20 cellular contexts compared by ENCODE assay signal in the genomic region with DNA sequence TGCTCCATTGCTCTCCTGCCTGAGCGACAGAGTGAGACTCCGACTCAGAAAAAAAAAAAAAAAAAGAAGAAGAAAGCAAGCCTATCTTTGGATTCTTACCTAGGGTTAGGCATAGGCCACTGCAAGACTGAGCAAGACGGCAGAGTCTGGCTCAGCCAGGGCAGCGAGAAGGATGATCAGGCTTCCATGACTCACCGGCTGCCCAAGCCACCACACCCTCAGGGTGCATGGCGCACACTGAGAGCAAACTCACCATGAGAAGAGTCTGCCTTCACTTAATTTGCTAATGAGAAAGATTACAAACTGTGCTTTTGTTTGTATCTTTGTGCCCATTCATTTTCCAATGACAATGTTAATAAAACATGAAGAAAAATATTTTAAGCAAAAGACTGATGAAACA. TPM values are rescaled to one million over a fixed set of nuclear protein-coding genes. Genes with fewer than 3 reads are reported as not detected.
DNase-seq lines count a peak whose midpoint lies in the region; ATAC-seq and TF ChIP-seq lines count a peak whose summit lies in the region.
"Had no signal": no experiment of that assay in that cellular context is flagged by ENCODE, and none has a peak within 500 bp of the region (broad histone marks: within the 10 kb centered on the region; RNA-seq: fewer than 3 reads in every experiment).

No MANE protein-coding gene starts in this region.

- POLR2A ChIA-PET in RWPE1 (lab: Yijun Ruan, JAX; ENCODE audit: low non-redundant PET): interaction anchor here (0.6 kb wide), 1 partner anchor 31 kb away, joined by 7 read pairs; no protein-coding TSS in a partner anchor

- H3K27ac ChIP-seq in RWPE1: peak overlapping the region; percentile 78
- H3K27ac ChIP-seq: BLaER1, parathyroid adenoma, SJCRH30, thoracic aorta had no signal

- peak; percentile 16 for DNase-seq in HK-2 (ENCODE audit: unreplicated experiment)
- DNase-seq in RWPE1 (ENCODE audit: low spot score): peak; percentile 87
- peak; percentile 24 for DNase-seq in iPS-NIHi7 (ENCODE audit: extremely low spot score)
- DNase-seq in ureter (ENCODE audit: low spot score): peak; percentile 63
- no peak for DNase-seq in left lobe of liver (ENCODE audit: low spot score)
- no peak for DNase-seq in GM20000 (ENCODE audit: low spot score)
- DNase-seq: cerebellar nuclear complex; effector memory CD8-positive, alpha-beta T cell; left ventricle myocardium superior; NCI-H1436 treated with DMSO at 0.1 percent for 48 hours; NCI-H446 treated with DMSO at 0.1 percent for 48 hours; SJCRH30; T-helper 2 cell had no signal

- TF ChIP-seq CTCF in RWPE1 (conservative IDR thresholded peaks at IDR 0.05; ENCODE audit: low read depth) (no peak), GM20000 (IDR thresholded peaks at IDR 0.05; ENCODE audit: extremely low read depth, missing control alignments) (no peak)

- ATAC-seq in left lobe of liver (no peak), GM19328 (IDR thresholded peaks at IDR 0.05; ENCODE audit: unreplicated experiment) (no peak)
- ATAC-seq: activated CD4-positive, CD25-positive, alpha-beta regulatory T cell treated with anti-CD3 and anti-CD28 coated beads, Interleukin-2, amount 50 U/mL, for 24 hours; effector memory CD8-positive, alpha-beta T cell; left ventricle myocardium superior had no signal

- CTCF ChIA-PET in RWPE1 (lab: Yijun Ruan, JAX): no interaction called here

RNA-seq across cellular contexts. Expression of gene FAM110C, which starts 8.2 kb away (rescaled TPM):
- total RNA-seq in ureter (21.8 TPM), left lobe of liver (6.7 TPM)
- total RNA-seq: fibroblast of villous mesenchyme, LHCN-M2, SJCRH30 had no signal

Comparison
In these comparisons a context has a peak if more than half of its experiments do, and no peak if none do; other contexts are left out.
1. DNase-seq: peak in HK-2 (single experiment), RWPE1 (single experiment), iPS-NIHi7 (single experiment) and ureter (single experiment); none in left lobe of liver (single experiment) and GM20000 (single experiment).